18 cellular contexts compared by ENCODE assay signal in genomic region chr7:69749994-69750393, GRCh38.
DNase-seq lines count a peak whose midpoint lies in the region; ATAC-seq and TF ChIP-seq lines count a peak whose summit lies in the region.
"Had no signal": no experiment of that assay in that cellular context is flagged by ENCODE, and none has a peak within 500 bp of the region (broad histone marks: within the 10 kb centered on the region; RNA-seq: fewer than 3 reads in every experiment).

No MANE protein-coding gene starts in this region.

- no peaks in the 10 kb centered on the region for H3K79me2 ChIP-seq in mesendoderm (ENCODE audit: control insufficient read depth, insufficient read depth, low read length)
- no peaks in the 10 kb centered on the region for H3K79me2 ChIP-seq in MM.1S (ENCODE audit: low read length)

- POLR2A ChIA-PET in Caco-2 (lab: Charles Lee) = no interaction called here
- POLR2A ChIA-PET in HEK293 (lab: Yijun Ruan, JAX) = no interaction called here

- H2AK5ac ChIP-seq in mesendoderm (ENCODE audit: low read length) = no peak overlapping the region

- H3K4me3 Mint-ChIP-seq in Caco-2 (ENCODE audit: unreplicated experiment) = no peak overlapping the region
- H3K4me3 Mint-ChIP-seq: CD14-positive monocyte; T-helper 1 cell treated with Interleukin-12 subunit alpha and Interleukin-12 subunit beta and Interleukin-4 antibody, amounts not matched to agents 30 μg/mL and 1 μg/mL, for 36 hours had no signal

- H3K4ac ChIP-seq in mesendoderm (ENCODE audit: low read depth, low read length) = no peak overlapping the region

- H3K79me1 ChIP-seq in mesendoderm (ENCODE audit: low read length) = peaks cover 4% of the 10 kb centered on the region

- no peak overlapping the region for H4K5ac ChIP-seq in mesendoderm (ENCODE audit: low read length)

- H4K20me1 ChIP-seq in MM.1S (ENCODE audit: insufficient read depth, low read length) = no peaks in the 10 kb centered on the region

- H2BK120ac ChIP-seq in mesendoderm (ENCODE audit: low read depth, low read length) = no peak overlapping the region

- no peaks in the 10 kb centered on the region for H3K9me3 Mint-ChIP-seq in Caco-2 (ENCODE audit: unreplicated experiment)
- H3K9me3 Mint-ChIP-seq: CD14-positive monocyte had no signal

- intact Hi-C loops in Caco-2 (cut with micrococcal nuclease; ENCODE audit: unreplicated experiment) = loop anchor here (1.0 kb wide), 1 partner anchor 50 kb away; no protein-coding TSS in a partner anchor

- peak; percentile 64 for ATAC-seq in HG03521 (IDR thresholded peaks at IDR 0.05; ENCODE audit: unreplicated experiment)
- ATAC-seq in GM21515 (IDR thresholded peaks at IDR 0.05; ENCODE audit: unreplicated experiment) = no peak
- no peak for ATAC-seq in GM18517 (IDR thresholded peaks at IDR 0.05; ENCODE audit: unreplicated experiment)

- H3K27ac ChIP-seq in HEK293 (ENCODE audit: extremely low read depth, low read depth, low read length) = no peak overlapping the region
- H3K27ac ChIP-seq in mesendoderm (ENCODE audit: low read depth, low read length) = peak overlapping the region; percentile 14
- no peak overlapping the region for H3K27ac ChIP-seq in MM.1S (ENCODE audit: low read length)
- H3K27ac ChIP-seq: HL-60, Peyer's patch had no signal

- WGBS in mesendoderm (ENCODE audit: extremely low coverage, insufficient coverage, low lambda C conversion rate) = no CpG with 5 or more reads among the region's 4 CpGs

- no TSS peak for BruUV-seq in Caco-2 (replicated peaks; lab: Mats Ljungman, UMichigan)

- no peak overlapping the region for H3K56ac ChIP-seq in mesendoderm (ENCODE audit: low read length)

- H3K36me3 Mint-ChIP-seq in Caco-2 (ENCODE audit: insufficient read depth, unreplicated experiment) = no peaks in the 10 kb centered on the region
- H3K36me3 Mint-ChIP-seq: CD14-positive monocyte had no signal

- H3K27me3 Mint-ChIP-seq in Caco-2 (ENCODE audit: insufficient read depth, unreplicated experiment) = no peaks in the 10 kb centered on the region

- H3K18ac ChIP-seq in mesendoderm (ENCODE audit: low read length) = peak overlapping the region; percentile 71

- H3K4me3 ChIP-seq in Caco-2 (ENCODE audit: low read depth, low read length) = no peak overlapping the region
- H3K4me3 ChIP-seq in HEK293 (ENCODE audit: low read depth, low read length) = no peak overlapping the region
- H3K4me3 ChIP-seq in mesendoderm (ENCODE audit: low read length) = no peak overlapping the region
- H3K4me3 ChIP-seq in MM.1S (ENCODE audit: low read length) = no peak overlapping the region
- H3K4me3 ChIP-seq: MG63, Peyer's patch had no signal

- H3K23ac ChIP-seq in mesendoderm (ENCODE audit: low read length) = no peak overlapping the region

- no peaks in the 10 kb centered on the region for H3K9me3 ChIP-seq in Caco-2
- no peaks in the 10 kb centered on the region for H3K9me3 ChIP-seq in HEK293 (ENCODE audit: control insufficient read depth, insufficient read depth, low read depth, low read length)
- no peaks in the 10 kb centered on the region for H3K9me3 ChIP-seq in MM.1S (replicated peaks; ENCODE audit: insufficient read depth, low read length)
- H3K9me3 ChIP-seq: MG63, Peyer's patch had no signal

- H3K36me3 ChIP-seq in Caco-2 (ENCODE audit: control insufficient read depth, insufficient read depth, low read length) (no peaks in the 10 kb centered on the region), HEK293 (ENCODE audit: control insufficient read depth in 2 of 2, insufficient read depth in 1 of 2, low read length in 2 of 2) (no peaks in the 10 kb centered on the region), mesendoderm (ENCODE audit: control insufficient read depth, insufficient read depth, low read length) (no peaks in the 10 kb centered on the region), MM.1S (replicated peaks; ENCODE audit: insufficient read depth, low read length) (no peaks in the 10 kb centered on the region)
- H3K36me3 ChIP-seq: MG63, Peyer's patch had no signal

- H2BK15ac ChIP-seq in mesendoderm (replicated peaks; ENCODE audit: low read depth) = no peak overlapping the region

- no peak overlapping the region for H2BK5ac ChIP-seq in mesendoderm (ENCODE audit: low read length)

- H3K27me3 ChIP-seq in Caco-2 (replicated peaks; ENCODE audit: control insufficient read depth, insufficient read depth, low read length) (no peaks in the 10 kb centered on the region), mesendoderm (ENCODE audit: insufficient read depth, low read length, poor library complexity) (no peaks in the 10 kb centered on the region), MM.1S (replicated peaks; ENCODE audit: insufficient read depth, low read length) (no peaks in the 10 kb centered on the region)
- H3K27me3 ChIP-seq: MG63, Peyer's patch had no signal

- no peaks in the 10 kb centered on the region for H3K9me2 ChIP-seq in MM.1S (replicated peaks; ENCODE audit: insufficient read depth, low read length)

- no peak overlapping the region for H4K8ac ChIP-seq in mesendoderm (ENCODE audit: low read depth, low read length)

- H3K4me2 ChIP-seq in mesendoderm (ENCODE audit: low read length) = no peak overlapping the region
- no peak overlapping the region for H3K4me2 ChIP-seq in MM.1S (ENCODE audit: low read depth, low read length)

- DNase-seq in Caco-2 = no peak
- no peak for DNase-seq in mesendoderm
- DNase-seq in MM.1S = no peak
- DNase-seq in DMS153 (lab: John Stamatoyannopoulos, UW) = no peak
- DNase-seq: KG1, MG63, NCI-H1105, NCI-H187, NCI-H446, Peyer's patch, Right ventricle myocardium superior had no signal

- CTCF ChIA-PET in Caco-2 (lab: Charles Lee) = no interaction called here
- CTCF ChIA-PET in HEK293 (lab: Yijun Ruan, JAX) = no interaction called here

- peak overlapping the region; percentile 39 for H3K27ac Mint-ChIP-seq in Caco-2 (ENCODE audit: unreplicated experiment)
- H3K27ac Mint-ChIP-seq: T-helper 1 cell treated with Interleukin-12 subunit alpha and Interleukin-12 subunit beta and Interleukin-4 antibody, amounts not matched to agents 30 μg/mL and 1 μg/mL, for 36 hours had no signal

- no peaks in the 10 kb centered on the region for H3F3A ChIP-seq in MM.1S (ENCODE audit: insufficient read depth, low read length)

- H3K4me1 ChIP-seq in Caco-2 (peaks cover 21% of the 10 kb centered on the region), HEK293 (ENCODE audit: control insufficient read depth, insufficient read depth, low read length) (peaks cover 21% of the 10 kb centered on the region), mesendoderm (ENCODE audit: control insufficient read depth, low read depth, low read length) (peaks cover 11% of the 10 kb centered on the region), MM.1S (ENCODE audit: low read length) (no peaks in the 10 kb centered on the region)

- H2AFZ ChIP-seq in MM.1S (ENCODE audit: low read length) = no peak overlapping the region

- H3K9ac ChIP-seq in mesendoderm (ENCODE audit: low read length) (no peak overlapping the region), MM.1S (ENCODE audit: low read length) (no peak overlapping the region)

- H3K4me1 Mint-ChIP-seq in Caco-2 (ENCODE audit: low read depth, unreplicated experiment) = peaks cover 39% of the 10 kb centered on the region

- no peak for TF ChIP-seq CTCF in Caco-2 (IDR thresholded peaks at IDR 0.05; ENCODE audit: insufficient read depth in 1 of 2, low read depth in 1 of 2, low read length in 1 of 2, severe bottlenecking in 1 of 2, unreplicated experiment in 1 of 2)
- no peak for TF ChIP-seq CTCF in HEK293 (tag by site-specific recombination; IDR thresholded peaks at IDR 0.05)
- TF ChIP-seq CTCF in MM.1S (IDR thresholded peaks at IDR 0.05; ENCODE audit: low read length) = no peak

TF ChIP-seq in HEK293, 187 proteins besides CTCF, POLR2A, EP300 and RAD21:
- TF ChIP-seq ZNF169 (tag by site-specific recombination; IDR thresholded peaks at IDR 0.05) = no peak
- peak; percentile 18; the same call in 1 of the 2 replicates for TF ChIP-seq ZBTB20 (tag by site-specific recombination; IDR thresholded peaks at IDR 0.05)
